In genomic region chr5:134370871-134371833, GRCh38 we compare ENCODE assay signal across 1 cellular context.
TF ChIP-seq lines count a peak whose summit lies in the region.

Gene UBE2B (plus strand): TSS chr5:134371569. CDS start chr5:134371596, 27 bp downstream.

TF ChIP-seq in GM12878, 131 proteins besides CTCF, POLR2A, EP300 and RAD21 (continued from another document):
- TF ChIP-seq, protein P1, sequence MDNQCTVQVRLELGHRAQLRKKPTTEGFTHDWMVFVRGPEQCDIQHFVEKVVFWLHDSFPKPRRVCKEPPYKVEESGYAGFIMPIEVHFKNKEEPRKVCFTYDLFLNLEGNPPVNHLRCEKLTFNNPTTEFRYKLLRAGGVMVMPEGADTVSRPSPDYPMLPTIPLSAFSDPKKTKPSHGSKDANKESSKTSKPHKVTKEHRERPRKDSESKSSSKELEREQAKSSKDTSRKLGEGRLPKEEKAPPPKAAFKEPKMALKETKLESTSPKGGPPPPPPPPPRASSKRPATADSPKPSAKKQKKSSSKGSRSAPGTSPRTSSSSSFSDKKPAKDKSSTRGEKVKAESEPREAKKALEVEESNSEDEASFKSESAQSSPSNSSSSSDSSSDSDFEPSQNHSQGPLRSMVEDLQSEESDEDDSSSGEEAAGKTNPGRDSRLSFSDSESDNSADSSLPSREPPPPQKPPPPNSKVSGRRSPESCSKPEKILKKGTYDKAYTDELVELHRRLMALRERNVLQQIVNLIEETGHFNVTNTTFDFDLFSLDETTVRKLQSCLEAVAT (IDR thresholded peaks at IDR 0.05): peak; percentile 79
- TF ChIP-seq SMARCA5 (IDR thresholded peaks at IDR 0.05) (no peak; the same call in 1 of the 2 replicates), STAT3 (IDR thresholded peaks at IDR 0.05; ENCODE audit: low read depth, low read length) (no peak), STAT1 (conservative IDR thresholded peaks at IDR 0.05) (peak; percentile 94; the same call in 1 of the 2 replicates), BMI1 (IDR thresholded peaks at IDR 0.05; ENCODE audit: borderline replicate concordance) (peak; percentile 23; the same call in 1 of the 2 replicates), POU2F2 (IDR thresholded peaks at IDR 0.05; ENCODE audit: borderline replicate concordance, low read depth, low read length) (peak; percentile 57; the same call in 1 of the 3 replicates), LARP7 (IDR thresholded peaks at IDR 0.05) (peak; percentile 81; the same call in 1 of the 2 replicates), DPF2 (IDR thresholded peaks at IDR 0.05) (peak; percentile 74), BCL3 (IDR thresholded peaks at IDR 0.05; ENCODE audit: borderline replicate concordance, insufficient read depth, low read depth, low read length, poor library complexity, severe bottlenecking) (no peak), RELB (IDR thresholded peaks at IDR 0.05; ENCODE audit: low read depth) (peak; percentile 99), JUND (IDR thresholded peaks at IDR 0.05; ENCODE audit: low read depth, low read length) (peak; percentile 98), JUNB (IDR thresholded peaks at IDR 0.05) (no peak), ZNF384 (IDR thresholded peaks at IDR 0.05; ENCODE audit: borderline replicate concordance, low read depth, low read length) (no peak), PAX5 (IDR thresholded peaks at IDR 0.05; ENCODE audit: borderline replicate concordance, low read depth, low read length) (no peak), RELA (IDR thresholded peaks at IDR 0.05; ENCODE audit: borderline replicate concordance, partially characterized antibody) (peak; percentile 94), SMC3 (IDR thresholded peaks at IDR 0.05; ENCODE audit: borderline replicate concordance, low read length) (no peak), TCF3 (IDR thresholded peaks at IDR 0.05; ENCODE audit: borderline replicate concordance, insufficient read depth, low read depth, low read length) (0 out of 2 replicates have a peak, but pooled peaks have one; percentile 42), RCOR1 (conservative IDR thresholded peaks at IDR 0.05; ENCODE audit: low read depth, low read length) (no peak), ZBTB4 (CRISPR knock-in tag; IDR thresholded peaks at IDR 0.05) (peak; percentile 95), TBL1XR1 (IDR thresholded peaks at IDR 0.05; ENCODE audit: low read depth, low read length) (peak; percentile 76), YY1 (IDR thresholded peaks at IDR 0.05; ENCODE audit: low read depth, low read length) (peak; percentile 71; the same call in 1 of the 2 replicates), EED (IDR thresholded peaks at IDR 0.05; ENCODE audit: low read depth) (peak; percentile 69; the same call in 1 of the 2 replicates), NR2C2 (IDR thresholded peaks at IDR 0.05; ENCODE audit: borderline replicate concordance, control insufficient read depth, insufficient read length, low read depth) (no peak), RUNX3 (IDR thresholded peaks at IDR 0.05; ENCODE audit: low read length) (peak; percentile 72), GABPA (IDR thresholded peaks at IDR 0.05; ENCODE audit: low read depth) (0 out of 2 replicates have a peak, but pooled peaks have one; percentile 47), MTA3 (IDR thresholded peaks at IDR 0.05; ENCODE audit: borderline replicate concordance, low read length) (no peak), BRCA1 (IDR thresholded peaks at IDR 0.05; ENCODE audit: low read depth, low read length) (0 out of 2 replicates have a peak, but pooled peaks have one; percentile 14), MYB (IDR thresholded peaks at IDR 0.05; ENCODE audit: borderline replicate concordance, low read depth, low read length) (no peak), E4F1 (IDR thresholded peaks at IDR 0.05; ENCODE audit: borderline replicate concordance, partially characterized antibody) (peak; percentile 94), ZNF217 (IDR thresholded peaks at IDR 0.05) (no peak; the same call in 1 of the 2 replicates), NR2C1 (IDR thresholded peaks at IDR 0.05) (peak; percentile 60; the same call in 1 of the 2 replicates), CBFB (IDR thresholded peaks at IDR 0.05; ENCODE audit: low read depth) (no peak; the same call in 1 of the 2 replicates), REST (IDR thresholded peaks at IDR 0.05; ENCODE audit: low read depth, low read length) (no peak), NBN (IDR thresholded peaks at IDR 0.05) (peak; percentile 99)
- TF ChIP-seq, protein P2, sequence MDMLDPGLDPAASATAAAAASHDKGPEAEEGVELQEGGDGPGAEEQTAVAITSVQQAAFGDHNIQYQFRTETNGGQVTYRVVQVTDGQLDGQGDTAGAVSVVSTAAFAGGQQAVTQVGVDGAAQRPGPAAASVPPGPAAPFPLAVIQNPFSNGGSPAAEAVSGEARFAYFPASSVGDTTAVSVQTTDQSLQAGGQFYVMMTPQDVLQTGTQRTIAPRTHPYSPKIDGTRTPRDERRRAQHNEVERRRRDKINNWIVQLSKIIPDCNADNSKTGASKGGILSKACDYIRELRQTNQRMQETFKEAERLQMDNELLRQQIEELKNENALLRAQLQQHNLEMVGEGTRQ (IDR thresholded peaks at IDR 0.05; ENCODE audit: borderline replicate concordance, low read depth, low read length): peak; percentile 100
- TF ChIP-seq, protein P3, sequence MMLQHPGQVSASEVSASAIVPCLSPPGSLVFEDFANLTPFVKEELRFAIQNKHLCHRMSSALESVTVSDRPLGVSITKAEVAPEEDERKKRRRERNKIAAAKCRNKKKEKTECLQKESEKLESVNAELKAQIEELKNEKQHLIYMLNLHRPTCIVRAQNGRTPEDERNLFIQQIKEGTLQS (IDR thresholded peaks at IDR 0.05; ENCODE audit: borderline replicate concordance, extremely low read depth, low read depth, low read length): peak; percentile 98
- TF ChIP-seq, protein P4, sequence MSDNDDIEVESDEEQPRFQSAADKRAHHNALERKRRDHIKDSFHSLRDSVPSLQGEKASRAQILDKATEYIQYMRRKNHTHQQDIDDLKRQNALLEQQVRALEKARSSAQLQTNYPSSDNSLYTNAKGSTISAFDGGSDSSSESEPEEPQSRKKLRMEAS (IDR thresholded peaks at IDR 0.05; ENCODE audit: low read depth, low read length): peak; percentile 99
- TF ChIP-seq, protein P5, sequence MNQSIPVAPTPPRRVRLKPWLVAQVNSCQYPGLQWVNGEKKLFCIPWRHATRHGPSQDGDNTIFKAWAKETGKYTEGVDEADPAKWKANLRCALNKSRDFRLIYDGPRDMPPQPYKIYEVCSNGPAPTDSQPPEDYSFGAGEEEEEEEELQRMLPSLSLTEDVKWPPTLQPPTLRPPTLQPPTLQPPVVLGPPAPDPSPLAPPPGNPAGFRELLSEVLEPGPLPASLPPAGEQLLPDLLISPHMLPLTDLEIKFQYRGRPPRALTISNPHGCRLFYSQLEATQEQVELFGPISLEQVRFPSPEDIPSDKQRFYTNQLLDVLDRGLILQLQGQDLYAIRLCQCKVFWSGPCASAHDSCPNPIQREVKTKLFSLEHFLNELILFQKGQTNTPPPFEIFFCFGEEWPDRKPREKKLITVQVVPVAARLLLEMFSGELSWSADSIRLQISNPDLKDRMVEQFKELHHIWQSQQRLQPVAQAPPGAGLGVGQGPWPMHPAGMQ (IDR thresholded peaks at IDR 0.05; ENCODE audit: borderline replicate concordance): no peak
- TF ChIP-seq, protein P6, sequence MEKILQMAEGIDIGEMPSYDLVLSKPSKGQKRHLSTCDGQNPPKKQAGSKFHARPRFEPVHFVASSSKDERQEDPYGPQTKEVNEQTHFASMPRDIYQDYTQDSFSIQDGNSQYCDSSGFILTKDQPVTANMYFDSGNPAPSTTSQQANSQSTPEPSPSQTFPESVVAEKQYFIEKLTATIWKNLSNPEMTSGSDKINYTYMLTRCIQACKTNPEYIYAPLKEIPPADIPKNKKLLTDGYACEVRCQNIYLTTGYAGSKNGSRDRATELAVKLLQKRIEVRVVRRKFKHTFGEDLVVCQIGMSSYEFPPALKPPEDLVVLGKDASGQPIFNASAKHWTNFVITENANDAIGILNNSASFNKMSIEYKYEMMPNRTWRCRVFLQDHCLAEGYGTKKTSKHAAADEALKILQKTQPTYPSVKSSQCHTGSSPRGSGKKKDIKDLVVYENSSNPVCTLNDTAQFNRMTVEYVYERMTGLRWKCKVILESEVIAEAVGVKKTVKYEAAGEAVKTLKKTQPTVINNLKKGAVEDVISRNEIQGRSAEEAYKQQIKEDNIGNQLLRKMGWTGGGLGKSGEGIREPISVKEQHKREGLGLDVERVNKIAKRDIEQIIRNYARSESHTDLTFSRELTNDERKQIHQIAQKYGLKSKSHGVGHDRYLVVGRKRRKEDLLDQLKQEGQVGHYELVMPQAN (conservative IDR thresholded peaks at IDR 0.05): peak; percentile 55
